ENCODE assay signal across 1 cellular context in genomic region chrX:63426519-63426918, GRCh38.
TF ChIP-seq lines count a peak whose summit lies in the region.

No MANE protein-coding gene starts in this region.

TF ChIP-seq in K562, 482 proteins besides CTCF, POLR2A, EP300 and RAD21:
- TF ChIP-seq ZNF318 (IDR thresholded peaks at IDR 0.05; ENCODE audit: borderline replicate concordance in 1 of 2, low read depth in 1 of 2) (no peak), NCOR1 (IDR thresholded peaks at IDR 0.05) (no peak), ATF6 (CRISPR knock-in tag; IDR thresholded peaks at IDR 0.05) (no peak), KLF13 (tag; IDR thresholded peaks at IDR 0.05; ENCODE audit: borderline replicate concordance, low read depth) (no peak), CREB1 (IDR thresholded peaks at IDR 0.05) (no peak), CREB1 (CRISPR knock-in tag; IDR thresholded peaks at IDR 0.05) (no peak), ZNF668 (CRISPR knock-in tag; IDR thresholded peaks at IDR 0.05) (no peak)
- TF ChIP-seq, protein P1, sequence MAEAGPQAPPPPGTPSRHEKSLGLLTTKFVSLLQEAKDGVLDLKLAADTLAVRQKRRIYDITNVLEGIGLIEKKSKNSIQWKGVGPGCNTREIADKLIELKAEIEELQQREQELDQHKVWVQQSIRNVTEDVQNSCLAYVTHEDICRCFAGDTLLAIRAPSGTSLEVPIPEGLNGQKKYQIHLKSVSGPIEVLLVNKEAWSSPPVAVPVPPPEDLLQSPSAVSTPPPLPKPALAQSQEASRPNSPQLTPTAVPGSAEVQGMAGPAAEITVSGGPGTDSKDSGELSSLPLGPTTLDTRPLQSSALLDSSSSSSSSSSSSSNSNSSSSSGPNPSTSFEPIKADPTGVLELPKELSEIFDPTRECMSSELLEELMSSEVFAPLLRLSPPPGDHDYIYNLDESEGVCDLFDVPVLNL (CRISPR knock-in tag; IDR thresholded peaks at IDR 0.05; ENCODE audit: low read depth), result no peak
